27 cellular contexts compared by ENCODE assay signal in the genomic region with DNA sequence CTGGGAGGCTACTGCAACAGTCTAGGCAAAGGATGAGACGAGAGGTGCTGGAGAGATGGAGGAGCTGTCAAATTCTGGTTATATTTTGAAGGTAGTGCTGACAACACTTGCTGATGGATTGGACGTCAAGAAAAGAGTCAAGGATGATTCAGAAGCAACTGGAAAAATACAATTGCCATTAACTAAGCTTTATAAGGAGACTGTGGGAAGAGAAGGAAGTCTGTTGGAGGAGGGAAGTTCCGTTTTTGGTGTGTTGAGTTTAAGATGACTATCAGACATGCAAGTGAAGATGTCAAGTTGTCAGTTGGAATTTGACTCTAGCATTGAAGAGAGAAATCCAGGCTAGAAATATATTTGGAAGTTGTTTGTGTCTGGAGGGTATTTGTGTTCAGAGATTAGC.
"Had no signal": no experiment of that assay in that cellular context is flagged by ENCODE, and none has a peak within 500 bp of the region (broad histone marks: within the 10 kb centered on the region; RNA-seq: fewer than 3 reads in every experiment).

No MANE protein-coding gene starts in this region.

- H3K4me3 ChIP-seq: left lung, lower lobe of right lung, ovary, skin epidermis, stomach, testis, thyroid gland, transverse colon, upper lobe of left lung, vagina had no signal

- H3K4me1 ChIP-seq: left lung, lower lobe of right lung, stomach, testis, thyroid gland, transverse colon, upper lobe of left lung, vagina had no signal

- H3K36me3 ChIP-seq: left lung, lower lobe of right lung, ovary, stomach, thyroid gland, transverse colon, upper lobe of left lung, vagina had no signal

- H3K27me3 ChIP-seq: left lung, ovary, stomach, testis, thyroid gland, transverse colon, upper lobe of left lung, vagina had no signal

- DNase-seq: immature natural killer cell; kidney; left colon; left lung; lower lobe of right lung; mammary epithelial cell; mesenchymal stem cell; naive thymus-derived CD4-positive, alpha-beta T cell; ovary; retina; right cardiac atrium; stimulated activated CD4-positive, alpha-beta T cell treated with anti-CD3 and anti-CD28 coated beads, Interleukin-12 subunit alpha, Interleukin-12 subunit beta, amount 100 ng/mL, for 4 hours; stimulated activated CD4-positive, alpha-beta T cell treated with anti-CD3 and anti-CD28 coated beads, Interleukin-15, amount 100 ng/mL, for 24 hours; stimulated activated CD4-positive, alpha-beta T cell treated with anti-CD3 and anti-CD28 coated beads, Interleukin-2, amount 100 ng/mL, for 24 hours; stimulated activated CD4-positive, alpha-beta T cell treated with anti-CD3 and anti-CD28 coated beads, Interleukin-4, amount 100 ng/mL, for 1 hour; stimulated activated naive B cell treated with anti-CD40 and anti-IgM and Interleukin-4, amounts not matched to agents 10 μg/mL and 1 μg/mL and 100 μg/mL, for 72 hours; stimulated activated naive CD8-positive, alpha-beta T cell treated with anti-CD3 and anti-CD28 coated beads, Interleukin-15, Interleukin-2, amounts not matched to agents 100 U/mL and 50 U/mL, for 24 hours; stomach; testis; thyroid gland; transverse colon; upper lobe of left lung had no signal

- H3K9me3 ChIP-seq: left lung, lower lobe of right lung, ovary, stomach, testis, thyroid gland, transverse colon, upper lobe of left lung, vagina had no signal

- ATAC-seq: left colon; left lung; lower lobe of right lung; naive thymus-derived CD4-positive, alpha-beta T cell; natural killer cell treated with Interleukin-12 subunit alpha and Interleukin-12 subunit beta and Interleukin-15 and Interleukin-18, amount 100 ng/mL, for 72 hours; right cardiac atrium; sciatic nerve; stimulated activated naive B cell treated with anti-CD40 and anti-IgM and Interleukin-4, amounts not matched to agents 10 μg/mL and 1 μg/mL and 100 μg/mL, for 72 hours; stimulated activated naive CD8-positive, alpha-beta T cell treated with anti-CD3 and anti-CD28 coated beads, Interleukin-15, Interleukin-2, amounts not matched to agents 100 U/mL and 50 U/mL, for 24 hours had no signal

- H3K27ac ChIP-seq: left lung, lower lobe of right lung, ovary, skin epidermis, stomach, testis, thyroid gland, transverse colon, upper lobe of left lung, vagina had no signal

- FAIRE-seq: islet of Langerhans, kidney had no signal
